Comparison of ENCODE assay signal across 14 cellular contexts in the genomic region with DNA sequence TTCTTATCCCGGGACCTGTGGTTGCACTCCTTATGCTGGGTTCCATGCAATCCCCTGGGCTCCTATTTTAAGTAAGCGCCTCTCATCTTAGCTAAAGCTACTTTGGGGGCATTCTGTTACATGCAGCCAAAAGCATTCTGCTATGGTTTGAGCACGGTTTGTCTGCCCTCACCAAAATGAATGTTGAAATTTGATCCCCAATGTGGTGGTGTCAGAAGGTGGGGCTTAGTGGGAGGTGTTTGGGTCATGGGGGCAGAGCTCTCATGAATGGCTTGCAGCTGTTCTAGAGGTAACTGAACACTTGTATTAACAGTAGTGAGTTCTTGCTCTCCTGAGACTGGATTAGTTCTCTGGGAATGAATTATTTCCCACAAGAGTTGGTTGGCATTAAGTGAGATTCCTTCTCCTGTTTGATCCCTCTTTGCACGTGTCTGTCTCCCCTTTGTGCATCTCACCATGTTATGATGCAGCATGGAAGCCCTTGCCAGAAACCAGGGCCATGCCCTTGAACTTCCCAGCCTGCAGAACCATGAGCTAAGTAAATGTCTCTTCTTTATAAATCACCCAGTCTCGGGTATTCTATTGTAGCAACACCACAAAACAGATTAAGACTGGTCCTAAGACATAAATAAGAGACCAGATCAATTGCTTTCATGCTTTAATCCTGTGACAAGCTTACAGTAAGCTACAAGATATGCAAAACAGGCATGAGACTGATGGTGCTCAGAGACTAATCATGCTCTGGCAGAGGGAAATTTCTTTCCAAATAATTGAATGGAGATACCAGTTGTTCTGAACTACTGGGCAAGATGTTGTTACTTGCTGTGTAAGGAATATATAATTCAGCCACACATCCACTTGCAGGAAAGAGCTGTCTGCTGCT.
DNase-seq lines count a peak whose midpoint lies in the region; ATAC-seq, FAIRE-seq and TF ChIP-seq lines count a peak whose summit lies in the region.
"Had no signal": no experiment of that assay in that cellular context is flagged by ENCODE, and none has a peak within 500 bp of the region (broad histone marks: within the 10 kb centered on the region; RNA-seq: fewer than 3 reads in every experiment).

No MANE protein-coding gene starts in this region.

- peak; percentile 79 for ATAC-seq in K562
- ATAC-seq in GM18867 (IDR thresholded peaks at IDR 0.05; ENCODE audit: unreplicated experiment), result no peak
- ATAC-seq: T-cell had no signal

- no peak overlapping the region for H3K18ac ChIP-seq in mesendoderm (ENCODE audit: low read length)

- TF ChIP-seq CTCF in K562 (IDR thresholded peaks at IDR 0.05 in 2 of 3, conservative IDR thresholded peaks at IDR 0.05 in 1 of 3; ENCODE audit: insufficient read depth in 2 of 3, low read depth in 1 of 3, low read length in 3 of 3), result no peak
- no peak for TF ChIP-seq CTCF in GM20000 (IDR thresholded peaks at IDR 0.05; ENCODE audit: extremely low read depth, missing control alignments)

- H2BK120ac ChIP-seq in mesendoderm (ENCODE audit: low read depth, low read length), result no peak overlapping the region

- H2AFZ ChIP-seq in K562 (ENCODE audit: low read depth, low read length), result peak overlapping the region; percentile 28

- no peak for TF ChIP-seq EP300 in K562 (IDR thresholded peaks at IDR 0.05; ENCODE audit: low read length)

- CTCF ChIA-PET in K562 (lab: Yijun Ruan, JAX; ENCODE audit: low intra/inter-chr PET ratio), result no interaction called here

- H4K8ac ChIP-seq in mesendoderm (ENCODE audit: low read depth, low read length), result no peak overlapping the region

- H3K79me1 ChIP-seq in mesendoderm (ENCODE audit: low read length), result no peaks in the 10 kb centered on the region

- peak; percentile 11 for FAIRE-seq in K562 (lab: Jason Lieb, UNC)
- FAIRE-seq: HTR-8/SVneo had no signal

- no peaks in the 10 kb centered on the region for H3K79me2 ChIP-seq in K562 (ENCODE audit: control insufficient read depth, insufficient read depth, low read length)
- no peaks in the 10 kb centered on the region for H3K79me2 ChIP-seq in mesendoderm (ENCODE audit: control insufficient read depth, insufficient read depth, low read length)

- in situ Hi-C loops in K562 (cut with MboI), result no loop called here

- POLR2A ChIA-PET in K562 (lab: Yijun Ruan, JAX), result interaction anchor here (0.7 kb wide), 1 partner anchor 29 kb away, joined by 3 read pairs; no protein-coding TSS in a partner anchor

- no peak overlapping the region for H3K56ac ChIP-seq in mesendoderm (ENCODE audit: low read length)

- no TSS peak for BruUV-seq in K562 (replicated peaks; lab: Mats Ljungman, UMichigan)

- no peak overlapping the region for H3K23ac ChIP-seq in mesendoderm (ENCODE audit: low read length)

- intact Hi-C loops in K562 (cut with micrococcal nuclease), result no loop called here

- no peak overlapping the region for H4K5ac ChIP-seq in mesendoderm (ENCODE audit: low read length)

- no peak overlapping the region for H3K4me3 ChIP-seq in K562
- H3K4me3 ChIP-seq in mesendoderm (ENCODE audit: low read length), result no peak overlapping the region

- H3K4ac ChIP-seq in mesendoderm (ENCODE audit: low read depth, low read length), result no peak overlapping the region

- H3K4me1 ChIP-seq in K562 (replicated peaks in 1 of 2; ENCODE audit: control insufficient read depth in 2 of 2, insufficient read depth in 2 of 2, low read length in 2 of 2) (peaks cover 7 to 33% of the 10 kb centered on the region in 2 experiments), mesendoderm (ENCODE audit: control insufficient read depth, low read depth, low read length) (peaks cover 2% of the 10 kb centered on the region)

- H2BK15ac ChIP-seq in mesendoderm (replicated peaks; ENCODE audit: low read depth), result no peak overlapping the region

- DNase-seq in Daoy (ENCODE audit: low read depth) (peak; percentile 42), NCI-H2171 (lab: John Stamatoyannopoulos, UW) (peak; percentile 4), K562 (ENCODE audit: extremely low read depth in 1 of 4, low spot score in 3 of 4) (peak in 1 of 4 experiments; percentile 40), myocyte (ENCODE audit: low read depth) (peak; percentile 92), hepatic stellate cell (ENCODE audit: low spot score) (no peak), mesendoderm (no peak), GM20000 (ENCODE audit: low spot score) (no peak)
- DNase-seq: activated CD8-positive, alpha-beta memory T cell treated with anti-CD3 and anti-CD28 coated beads for 24 hours; CD8-positive, alpha-beta memory T cell; midbrain; NCI-H1436; T-cell had no signal

- H3K27ac ChIP-seq in K562 (ENCODE audit: extremely low read depth, low read depth, low read length) (peak overlapping the region; percentile 21; the same call in 1 of the 3 replicates), mesendoderm (ENCODE audit: low read depth, low read length) (no peak overlapping the region)

- H3K9me3 ChIP-seq in K562 (replicated peaks; ENCODE audit: control insufficient read depth, insufficient read depth, low read depth, low read length), result no peaks in the 10 kb centered on the region

- H3K4me2 ChIP-seq in K562 (ENCODE audit: insufficient read depth, low read length) (no peak overlapping the region; the same call in 1 of the 2 replicates), mesendoderm (ENCODE audit: low read length) (no peak overlapping the region)

- no peaks in the 10 kb centered on the region for H3K9me1 ChIP-seq in K562 (ENCODE audit: control insufficient read depth, insufficient read depth, low read length)

- H3K36me3 ChIP-seq in K562 (ENCODE audit: control insufficient read depth, insufficient read depth, low read length) (no peaks in the 10 kb centered on the region), mesendoderm (ENCODE audit: control insufficient read depth, insufficient read depth, low read length) (no peaks in the 10 kb centered on the region)

- H3K9ac ChIP-seq in K562 (ENCODE audit: insufficient read depth in 1 of 2, low read depth in 2 of 2, low read length in 2 of 2) (no peak overlapping the region), mesendoderm (ENCODE audit: low read length) (no peak overlapping the region)

- H4K20me1 ChIP-seq in K562 (replicated peaks; ENCODE audit: control insufficient read depth, insufficient read depth, low read length), result no peaks in the 10 kb centered on the region

- no peak overlapping the region for H2BK5ac ChIP-seq in mesendoderm (ENCODE audit: low read length)

- H2AK5ac ChIP-seq in mesendoderm (ENCODE audit: low read length), result no peak overlapping the region

- H3K27me3 ChIP-seq in K562 (ENCODE audit: control insufficient read depth in 2 of 2, insufficient read depth in 2 of 2, low read length in 2 of 2) (no peaks in the 10 kb centered on the region), mesendoderm (ENCODE audit: insufficient read depth, low read length, poor library complexity) (no peaks in the 10 kb centered on the region)

- WGBS in K562 (ENCODE audit: insufficient coverage, low coverage, missing lambda C conversion rate), result 25% methylated on average over 5 of the region's 5 CpGs
- no CpG with 5 or more reads among the region's 5 CpGs for WGBS in mesendoderm (ENCODE audit: extremely low coverage, insufficient coverage, low lambda C conversion rate)

- no peak for TF ChIP-seq RAD21 in K562 (CRISPR knock-in tag; conservative IDR thresholded peaks at IDR 0.05 in 1 of 2, IDR thresholded peaks at IDR 0.05 in 1 of 2)

- TF ChIP-seq POLR2A in K562 (conservative IDR thresholded peaks at IDR 0.05), result no peak

TF ChIP-seq in K562, 482 proteins besides CTCF, POLR2A, EP300 and RAD21 (continues in another document):
- TF ChIP-seq THRAP3 (IDR thresholded peaks at IDR 0.05; ENCODE audit: borderline replicate concordance), result no peak
- no peak for TF ChIP-seq NFXL1 (CRISPR knock-in tag; IDR thresholded peaks at IDR 0.05)
- no peak for TF ChIP-seq PRMT5 (CRISPR knock-in tag; IDR thresholded peaks at IDR 0.05)
- no peak for TF ChIP-seq XRCC3 (IDR thresholded peaks at IDR 0.05)
- TF ChIP-seq KHSRP (IDR thresholded peaks at IDR 0.05), result no peak
- TF ChIP-seq, protein P1, sequence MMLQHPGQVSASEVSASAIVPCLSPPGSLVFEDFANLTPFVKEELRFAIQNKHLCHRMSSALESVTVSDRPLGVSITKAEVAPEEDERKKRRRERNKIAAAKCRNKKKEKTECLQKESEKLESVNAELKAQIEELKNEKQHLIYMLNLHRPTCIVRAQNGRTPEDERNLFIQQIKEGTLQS (IDR thresholded peaks at IDR 0.05), result no peak
- TF ChIP-seq, protein P1 (CRISPR knock-in tag; conservative IDR thresholded peaks at IDR 0.05), result no peak
- TF ChIP-seq PHF21A (IDR thresholded peaks at IDR 0.05; ENCODE audit: borderline replicate concordance, low read depth), result no peak
- TF ChIP-seq, protein P2, sequence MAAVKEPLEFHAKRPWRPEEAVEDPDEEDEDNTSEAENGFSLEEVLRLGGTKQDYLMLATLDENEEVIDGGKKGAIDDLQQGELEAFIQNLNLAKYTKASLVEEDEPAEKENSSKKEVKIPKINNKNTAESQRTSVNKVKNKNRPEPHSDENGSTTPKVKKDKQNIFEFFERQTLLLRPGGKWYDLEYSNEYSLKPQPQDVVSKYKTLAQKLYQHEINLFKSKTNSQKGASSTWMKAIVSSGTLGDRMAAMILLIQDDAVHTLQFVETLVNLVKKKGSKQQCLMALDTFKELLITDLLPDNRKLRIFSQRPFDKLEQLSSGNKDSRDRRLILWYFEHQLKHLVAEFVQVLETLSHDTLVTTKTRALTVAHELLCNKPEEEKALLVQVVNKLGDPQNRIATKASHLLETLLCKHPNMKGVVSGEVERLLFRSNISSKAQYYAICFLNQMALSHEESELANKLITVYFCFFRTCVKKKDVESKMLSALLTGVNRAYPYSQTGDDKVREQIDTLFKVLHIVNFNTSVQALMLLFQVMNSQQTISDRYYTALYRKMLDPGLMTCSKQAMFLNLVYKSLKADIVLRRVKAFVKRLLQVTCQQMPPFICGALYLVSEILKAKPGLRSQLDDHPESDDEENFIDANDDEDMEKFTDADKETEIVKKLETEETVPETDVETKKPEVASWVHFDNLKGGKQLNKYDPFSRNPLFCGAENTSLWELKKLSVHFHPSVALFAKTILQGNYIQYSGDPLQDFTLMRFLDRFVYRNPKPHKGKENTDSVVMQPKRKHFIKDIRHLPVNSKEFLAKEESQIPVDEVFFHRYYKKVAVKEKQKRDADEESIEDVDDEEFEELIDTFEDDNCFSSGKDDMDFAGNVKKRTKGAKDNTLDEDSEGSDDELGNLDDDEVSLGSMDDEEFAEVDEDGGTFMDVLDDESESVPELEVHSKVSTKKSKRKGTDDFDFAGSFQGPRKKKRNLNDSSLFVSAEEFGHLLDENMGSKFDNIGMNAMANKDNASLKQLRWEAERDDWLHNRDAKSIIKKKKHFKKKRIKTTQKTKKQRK (IDR thresholded peaks at IDR 0.05; ENCODE audit: borderline replicate concordance, low read depth, low read length), result no peak

Comparison
In these comparisons a context has a peak if more than half of its experiments do, and no peak if none do; other contexts are left out.
1. DNase-seq: peak in Daoy (single experiment), NCI-H2171 (single experiment) and myocyte (single experiment); none in hepatic stellate cell (single experiment), mesendoderm (single experiment) and GM20000 (single experiment).